18 cellular contexts compared by ENCODE assay signal in genomic region chr19:28330831-28331230, GRCh38.
DNase-seq lines count a peak whose midpoint lies in the region; ATAC-seq and TF ChIP-seq lines count a peak whose summit lies in the region.
"Had no signal": no experiment of that assay in that cellular context is flagged by ENCODE, and none has a peak within 500 bp of the region (broad histone marks: within the 10 kb centered on the region; RNA-seq: fewer than 3 reads in every experiment).

No MANE protein-coding gene starts in this region.

- no peaks in the 10 kb centered on the region for H3K9me3 ChIP-seq in RWPE2 (ENCODE audit: severe bottlenecking)
- H3K9me3 ChIP-seq: Peyer's patch had no signal

- peak; percentile 80 for ATAC-seq in RWPE2 (ENCODE audit: low read depth)

- TF ChIP-seq CTCF in RWPE2 (IDR thresholded peaks at IDR 0.05; ENCODE audit: poor library complexity, severe bottlenecking) (no peak), fibroblast of mammary gland (conservative IDR thresholded peaks at IDR 0.05; ENCODE audit: control insufficient read depth, insufficient read depth, low read depth, low read length) (no peak)

- peak; percentile 64 for DNase-seq in Daoy (ENCODE audit: low read depth)
- DNase-seq in RWPE2 (ENCODE audit: low spot score), result no peak
- peak; percentile 65 for DNase-seq in fibroblast of mammary gland (ENCODE audit: low read depth)
- peak; percentile 30 for DNase-seq in renal cortical epithelial cell (ENCODE audit: low read depth)
- no peak for DNase-seq in NCI-H526 (lab: John Stamatoyannopoulos, UW)
- no peak for DNase-seq in NCI-H2227 (lab: John Stamatoyannopoulos, UW; ENCODE audit: unreplicated experiment)
- no peak for DNase-seq in HCEC 1CT
- DNase-seq: H9, KBM-7, NCI-H1092, NCI-H1436, NCI-H187 treated with DMSO at 0.1 percent for 48 hours, NCI-H2107, NCI-H510A treated with DMSO at 0.1 percent for 48 hours, NCI-H774, Peyer's patch, SHP77 had no signal

- peaks cover 2% of the 10 kb centered on the region for H3K27me3 ChIP-seq in RWPE2 (ENCODE audit: insufficient read depth, poor library complexity, severe bottlenecking)
- H3K27me3 ChIP-seq: Peyer's patch had no signal

- no peak overlapping the region for H3K4me3 ChIP-seq in RWPE2 (ENCODE audit: severe bottlenecking)
- no peak overlapping the region for H3K4me3 ChIP-seq in fibroblast of mammary gland (ENCODE audit: control insufficient read depth, low read depth, low read length)
- H3K4me3 ChIP-seq: Peyer's patch had no signal

- peak overlapping the region; percentile 44 for H3K27ac ChIP-seq in RWPE2 (ENCODE audit: poor library complexity, severe bottlenecking)
- H3K27ac ChIP-seq: HL-60, Peyer's patch had no signal

- no peaks in the 10 kb centered on the region for H3K36me3 ChIP-seq in RWPE2 (ENCODE audit: low read depth)
- H3K36me3 ChIP-seq: Peyer's patch had no signal

- H3K4me1 ChIP-seq in RWPE2 (ENCODE audit: insufficient read depth, poor library complexity, severe bottlenecking), result no peaks in the 10 kb centered on the region
- H3K4me1 ChIP-seq: Peyer's patch had no signal

Comparison
In these comparisons a context has a peak if more than half of its experiments do, and no peak if none do; other contexts are left out.
1. DNase-seq: peak in Daoy (single experiment), fibroblast of mammary gland (single experiment) and renal cortical epithelial cell (single experiment); none in RWPE2 (single experiment), NCI-H526 (0 of 2), NCI-H2227 (single experiment) and HCEC 1CT (single experiment).